ENCODE assay signal across 9 cellular contexts in the genomic region with DNA sequence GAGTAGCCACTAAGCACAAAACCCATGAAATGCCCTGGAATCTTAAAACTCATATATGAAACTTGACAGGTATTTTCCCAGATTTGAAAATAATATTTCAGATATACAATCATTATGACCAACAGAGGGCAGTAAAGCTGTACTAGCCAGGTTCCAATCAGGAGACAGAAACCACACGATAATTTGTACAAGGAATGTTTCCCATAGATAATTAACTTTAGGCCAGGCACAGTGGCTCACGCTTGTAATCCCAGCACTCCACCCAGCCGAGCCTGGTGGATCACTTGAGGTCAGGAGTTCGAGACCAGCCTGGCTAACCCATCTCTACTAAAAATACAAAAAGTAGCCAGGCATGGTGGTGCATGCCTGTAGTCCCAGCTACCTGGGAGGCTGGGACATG. TPM values are rescaled to one million over a fixed set of nuclear protein-coding genes. Genes with fewer than 3 reads are reported as not detected.
DNase-seq lines count a peak whose midpoint lies in the region; FAIRE-seq and TF ChIP-seq lines count a peak whose summit lies in the region.
"Had no signal": no experiment of that assay in that cellular context is flagged by ENCODE, and none has a peak within 500 bp of the region (broad histone marks: within the 10 kb centered on the region; RNA-seq: fewer than 3 reads in every experiment).

No MANE protein-coding gene starts in this region.

- no peaks in the 10 kb centered on the region for H3K4me1 ChIP-seq in A673 (ENCODE audit: insufficient read depth, low read length, poor library complexity, severe bottlenecking)
- H3K4me1 ChIP-seq in tibial nerve, result peaks cover 0 to 21% (median 9%) of the 10 kb centered on the region in 4 donors
- no peaks in the 10 kb centered on the region for H3K4me1 ChIP-seq in kidney (ENCODE audit: control insufficient read depth in 1 of 2, insufficient read depth in 1 of 2, low read depth in 1 of 2, low read length in 2 of 2)

- no peak overlapping the region for H3K9ac ChIP-seq in kidney (ENCODE audit: low read length in 2 of 2)

- TF ChIP-seq EP300 in tibial nerve (IDR thresholded peaks at IDR 0.05), result no peak

- H3K27ac ChIP-seq in A673 (ENCODE audit: low read depth, low read length, poor library complexity, severe bottlenecking), result no peak overlapping the region
- no peak overlapping the region for H3K27ac ChIP-seq in tibial nerve
- H3K27ac ChIP-seq in kidney (ENCODE audit: low read depth in 2 of 2, low read length in 2 of 2), result no peak overlapping the region
- H3K27ac ChIP-seq: HL-60 had no signal

- 42 to 62% methylated on average over 4 of the region's 4 CpGs for WGBS in tibial nerve, 2 donors

- no peak overlapping the region for H3K4me3 ChIP-seq in A673 (ENCODE audit: low read depth, low read length, poor library complexity, severe bottlenecking)
- H3K4me3 ChIP-seq in fibroblast of the aortic adventitia (ENCODE audit: low read depth, low read length), result no peak overlapping the region
- no peak overlapping the region for H3K4me3 ChIP-seq in tibial nerve
- H3K4me3 ChIP-seq in kidney (ENCODE audit: low read length in 2 of 2), result no peak overlapping the region

- no peak for FAIRE-seq in kidney (lab: Jason Lieb, UNC)

- intact Hi-C loops in A673 (cut with micrococcal nuclease; ENCODE audit: unreplicated experiment), result no loop called here
- intact Hi-C loops in kidney (cut with DNase I), result no loop called here

- CTCF ChIA-PET in A673 (lab: Charles Lee), result no interaction called here

- peaks cover 5% of the 10 kb centered on the region for H3K9me3 ChIP-seq in A673 (ENCODE audit: low read depth, low read length, poor library complexity, severe bottlenecking)
- H3K9me3 ChIP-seq in tibial nerve, result peaks cover 0 to 8% (median 0%) of the 10 kb centered on the region in 4 donors
- H3K9me3 ChIP-seq in kidney (ENCODE audit: control insufficient read depth in 1 of 2, low read length in 2 of 2), result peaks cover 0 to 5% of the 10 kb centered on the region in 2 donors

- TF ChIP-seq POLR2A in tibial nerve (IDR thresholded peaks at IDR 0.05), result no peak

- no peaks in the 10 kb centered on the region for H3K36me3 ChIP-seq in A673 (ENCODE audit: insufficient read depth, low read length, poor library complexity, severe bottlenecking)
- no peaks in the 10 kb centered on the region for H3K36me3 ChIP-seq in tibial nerve
- H3K36me3 ChIP-seq in kidney (ENCODE audit: control insufficient read depth in 1 of 2, insufficient read depth in 2 of 2, low read length in 2 of 2), result no peaks in the 10 kb centered on the region

- POLR2A ChIA-PET in A673 (lab: Charles Lee; ENCODE audit: low non-redundant PET), result no interaction called here

- H3K27me3 ChIP-seq in A673 (replicated peaks; ENCODE audit: insufficient read depth, low read depth, low read length, poor library complexity), result no peaks in the 10 kb centered on the region
- peaks cover 0 to 26% of the 10 kb centered on the region in 2 donors for H3K27me3 ChIP-seq in tibial nerve

- no TSS peak for BruUV-seq in A673 (replicated peaks; lab: Mats Ljungman, UMichigan)

- peak; percentile 53 for DNase-seq in A673 (ENCODE audit: low spot score)
- DNase-seq in OCI-M1 (lab: John Stamatoyannopoulos, UW), result peak; percentile 67
- peak; percentile 26 for DNase-seq in fibroblast of the aortic adventitia (ENCODE audit: low read depth)
- DNase-seq in tibial nerve (ENCODE audit: low spot score in 2 of 2), result no peak
- DNase-seq in kidney, result no peak
- DNase-seq in retina, result no peak
- DNase-seq in stimulated activated CD4-positive, alpha-beta T cell treated with anti-CD3 and anti-CD28 coated beads, Interleukin-2, amount 100 ng/mL, for 24 hours, result no peak

- TF ChIP-seq CTCF in A673 (conservative IDR thresholded peaks at IDR 0.05; ENCODE audit: low read depth, low read length) (peak; percentile 53), GM12874 (IDR thresholded peaks at IDR 0.05; ENCODE audit: insufficient read depth, low read depth, low read length) (0 out of 2 replicates have a peak, but pooled peaks have one; percentile 1), fibroblast of the aortic adventitia (IDR thresholded peaks at IDR 0.05; ENCODE audit: insufficient read depth, low read length) (peak; percentile 47), tibial nerve (IDR thresholded peaks at IDR 0.05) (peak in 2 of 5 experiments; percentile 18 to 21), kidney (IDR thresholded peaks at IDR 0.05; ENCODE audit: borderline replicate concordance, extremely low read depth, insufficient read depth) (no peak)

RNA-seq across cellular contexts. Expression of a gene that starts 31.0 kb away (rescaled TPM):
- total RNA-seq in A673 (2021) (36.9 and 39.4 TPM in 2 replicates), fibroblast of the aortic adventitia (ENCODE audit: low replicate concordance) (46.5 and 193 TPM in 2 replicates), tibial nerve (10 to 100 TPM; 40.8 to 66.3 (median 60.1) TPM), kidney (51.8 TPM)
- polyA plus RNA-seq in kidney (ENCODE audit: insufficient read depth, low read depth, low replicate concordance), result 32.7 TPM

Comparison
In these comparisons a context has a peak if more than half of its experiments do, and no peak if none do; other contexts are left out.
1. DNase-seq: peak in A673 (single experiment), OCI-M1 (single experiment) and fibroblast of the aortic adventitia (single experiment); none in tibial nerve (0 of 2), kidney (single experiment), retina (single experiment) and stimulated activated CD4-positive, alpha-beta T cell treated with anti-CD3 and anti-CD28 coated beads, Interleukin-2, amount 100 ng/mL, for 24 hours (0 of 2).